Comparison of ENCODE assay signal across 31 cellular contexts in genomic region chr6:138891255-138891986, GRCh38.
DNase-seq lines count a peak whose midpoint lies in the region; ATAC-seq, FAIRE-seq and TF ChIP-seq lines count a peak whose summit lies in the region.
"Had no signal": no experiment of that assay in that cellular context is flagged by ENCODE, and none has a peak within 500 bp of the region (broad histone marks: within the 10 kb centered on the region; RNA-seq: fewer than 3 reads in every experiment).

No MANE protein-coding gene starts in this region.

- no peak overlapping the region for H2BK12ac ChIP-seq in mesenchymal stem cell (ENCODE audit: low read length in 2 of 2)

- TF ChIP-seq CTCF in astrocyte (IDR thresholded peaks at IDR 0.05; ENCODE audit: insufficient read depth, low read depth, low read length), result no peak
- TF ChIP-seq CTCF in suprapubic skin (IDR thresholded peaks at IDR 0.05), result no peak

- H3K4me2 ChIP-seq in astrocyte (ENCODE audit: low read length), result peak overlapping the region; percentile 38
- no peak overlapping the region for H3K4me2 ChIP-seq in mesenchymal stem cell (ENCODE audit: low read length, poor library complexity, severe bottlenecking)
- H3K4me2 ChIP-seq: KMS-11 had no signal

- H2AK5ac ChIP-seq in mesenchymal stem cell (ENCODE audit: low read length, severe bottlenecking), result no peak overlapping the region

- no peak overlapping the region for H3K23ac ChIP-seq in mesenchymal stem cell (ENCODE audit: low read length in 2 of 2)

- no peak for FAIRE-seq in astrocyte (lab: Jason Lieb, UNC)
- FAIRE-seq: pancreas had no signal

- H3K36me3 ChIP-seq in HUES64 (ENCODE audit: insufficient read depth, low read length), result no peaks in the 10 kb centered on the region
- no peaks in the 10 kb centered on the region for H3K36me3 ChIP-seq in astrocyte (ENCODE audit: insufficient read depth, low read length)
- H3K36me3 ChIP-seq in mesenchymal stem cell (ENCODE audit: control insufficient read depth in 1 of 2, insufficient read depth in 2 of 2, low read depth in 1 of 2, low read length in 2 of 2), result no peaks in the 10 kb centered on the region
- no peaks in the 10 kb centered on the region for H3K36me3 ChIP-seq in suprapubic skin
- H3K36me3 ChIP-seq: pancreas, thoracic aorta had no signal

- no peak overlapping the region for H3K18ac ChIP-seq in mesenchymal stem cell (ENCODE audit: low read depth in 1 of 2, low read length in 2 of 2)

- no peak overlapping the region for H3K4ac ChIP-seq in mesenchymal stem cell (ENCODE audit: low read depth in 1 of 2, low read length in 2 of 2)

- no peak overlapping the region for H2BK15ac ChIP-seq in mesenchymal stem cell (ENCODE audit: low read depth, poor library complexity, severe bottlenecking)

- DNase-seq in ELR (ENCODE audit: low read depth) (peak; percentile 46), astrocyte (ENCODE audit: low read depth) (peak; percentile 4), mesenchymal stem cell (peak; percentile 24), NOMO-1 treated with dmso at 0.1 percent for 144 hours (lab: John Stamatoyannopoulos, UW; ENCODE audit: unreplicated experiment) (no peak), suprapubic skin (ENCODE audit: low spot score in 2 of 2) (no peak)
- DNase-seq: activated CD4-positive, alpha-beta T cell treated with anti-CD3 and anti-CD28 coated beads, Interleukin-2, amount 50 U/mL, for 48 hours; activated effector memory CD4-positive, alpha-beta T cell treated with anti-CD3 and anti-CD28 coated beads, Interleukin-2, amount 50 U/mL, for 16 hours; activated naive CD8-positive, alpha-beta T cell treated with anti-CD3 and anti-CD28 coated beads for 36 hours; aorta; CD4-positive, alpha-beta memory T cell; EL; foreskin melanocyte; left colon; NCI-H1436; NCI-H2081 treated with DMSO at 0.1 percent for 48 hours; NCI-H226; NCI-H748 treated with DMSO at 0.1 percent for 48 hours; pancreas; right cardiac atrium; stimulated activated CD4-positive, alpha-beta T cell treated with anti-CD3 and anti-CD28 coated beads, Interleukin-4, amount 100 ng/mL, for 24 hours; stimulated activated naive CD8-positive, alpha-beta T cell treated with anti-CD3 and anti-CD28 coated beads, Interleukin-15, Interleukin-2, amounts not matched to agents 100 U/mL and 50 U/mL, for 24 hours had no signal

- no peaks in the 10 kb centered on the region for H3K27me3 Mint-ChIP-seq in astrocyte (ENCODE audit: low read depth, unreplicated experiment)
- H3K27me3 Mint-ChIP-seq: activated naive CD8-positive, alpha-beta T cell treated with anti-CD3 and anti-CD28 coated beads for 36 hours; CD4-positive, alpha-beta memory T cell had no signal

- no peak for TF ChIP-seq POLR2A in suprapubic skin (IDR thresholded peaks at IDR 0.05)

- no peak overlapping the region for H3K14ac ChIP-seq in mesenchymal stem cell (ENCODE audit: low read length in 2 of 2)

- H3K9me3 ChIP-seq in HUES64 (ENCODE audit: insufficient read depth, low read depth, low read length), result no peaks in the 10 kb centered on the region
- no peaks in the 10 kb centered on the region for H3K9me3 ChIP-seq in astrocyte (ENCODE audit: insufficient read depth, low read depth, low read length)
- no peaks in the 10 kb centered on the region for H3K9me3 ChIP-seq in mesenchymal stem cell (ENCODE audit: control insufficient read depth, low read length)
- H3K9me3 ChIP-seq in suprapubic skin, result no peaks in the 10 kb centered on the region
- H3K9me3 ChIP-seq: pancreas, thoracic aorta had no signal

- ATAC-seq in GM21619 (IDR thresholded peaks at IDR 0.05; ENCODE audit: unreplicated experiment) (no peak), HG03196 (IDR thresholded peaks at IDR 0.05; ENCODE audit: unreplicated experiment) (no peak)
- ATAC-seq: activated CD4-positive, CD25-positive, alpha-beta regulatory T cell treated with anti-CD3 and anti-CD28 coated beads, Interleukin-2, amount 50 U/mL, for 24 hours; HCT116; left colon; pancreas; right cardiac atrium; stimulated activated naive CD8-positive, alpha-beta T cell treated with anti-CD3 and anti-CD28 coated beads, Interleukin-15, Interleukin-2, amounts not matched to agents 100 U/mL and 50 U/mL, for 24 hours had no signal

- no peak overlapping the region for H4K91ac ChIP-seq in mesenchymal stem cell (ENCODE audit: low read length)

- H3K4me3 Mint-ChIP-seq in astrocyte (ENCODE audit: unreplicated experiment), result no peak overlapping the region
- H3K4me3 Mint-ChIP-seq: activated naive CD8-positive, alpha-beta T cell treated with anti-CD3 and anti-CD28 coated beads for 36 hours; CD4-positive, alpha-beta memory T cell; neural crest cell had no signal

- H2BK120ac ChIP-seq in mesenchymal stem cell (ENCODE audit: low read depth, low read length), result no peak overlapping the region

- no peak overlapping the region for H2BK5ac ChIP-seq in mesenchymal stem cell (ENCODE audit: low read depth, low read length, poor library complexity, severe bottlenecking)

- no peaks in the 10 kb centered on the region for H3K79me1 ChIP-seq in mesenchymal stem cell (replicated peaks; ENCODE audit: low read length, poor library complexity, severe bottlenecking)

- WGBS in HUES64, result 74% methylated on average over 2 of the region's 3 CpGs
- 80% methylated on average over 2 of the region's 3 CpGs for WGBS in mesenchymal stem cell
- 92% methylated on average over 3 of the region's 3 CpGs for WGBS in suprapubic skin

- H3K79me2 ChIP-seq in astrocyte (ENCODE audit: insufficient read depth, low read length), result no peaks in the 10 kb centered on the region

- H3K4me1 ChIP-seq in HUES64 (ENCODE audit: insufficient read depth, low read length), result peaks cover 8% of the 10 kb centered on the region
- H3K4me1 ChIP-seq in astrocyte (ENCODE audit: insufficient read depth, low read length), result no peaks in the 10 kb centered on the region
- no peaks in the 10 kb centered on the region for H3K4me1 ChIP-seq in mesenchymal stem cell (ENCODE audit: control insufficient read depth, insufficient read depth, low read depth, low read length)
- peaks cover 6% of the 10 kb centered on the region for H3K4me1 ChIP-seq in suprapubic skin
- H3K4me1 ChIP-seq: pancreas had no signal

- no peaks in the 10 kb centered on the region for H3K4me1 Mint-ChIP-seq in astrocyte (ENCODE audit: low read depth, unreplicated experiment)
- H3K4me1 Mint-ChIP-seq: activated naive CD8-positive, alpha-beta T cell treated with anti-CD3 and anti-CD28 coated beads for 36 hours; CD4-positive, alpha-beta memory T cell; neural crest cell had no signal

- peaks cover 1% of the 10 kb centered on the region for H3K36me3 Mint-ChIP-seq in astrocyte (ENCODE audit: low read depth, unreplicated experiment)
- H3K36me3 Mint-ChIP-seq: CD4-positive, alpha-beta memory T cell had no signal

- H4K20me1 ChIP-seq in astrocyte (ENCODE audit: insufficient read depth, low read length), result no peaks in the 10 kb centered on the region

- no peaks in the 10 kb centered on the region for H3K27me3 ChIP-seq in HUES64 (ENCODE audit: insufficient read depth, low read length)
- H3K27me3 ChIP-seq in astrocyte (ENCODE audit: insufficient read depth, low read length), result no peaks in the 10 kb centered on the region
- no peaks in the 10 kb centered on the region for H3K27me3 ChIP-seq in mesenchymal stem cell (ENCODE audit: control insufficient read depth in 1 of 2, insufficient read depth in 1 of 2, low read length in 2 of 2)
- no peaks in the 10 kb centered on the region for H3K27me3 ChIP-seq in suprapubic skin
- H3K27me3 ChIP-seq: pancreas had no signal

- no peaks in the 10 kb centered on the region for H3K9me3 Mint-ChIP-seq in astrocyte (ENCODE audit: unreplicated experiment)
- H3K9me3 Mint-ChIP-seq: activated naive CD8-positive, alpha-beta T cell treated with anti-CD3 and anti-CD28 coated beads for 36 hours had no signal

- H3K27ac Mint-ChIP-seq in astrocyte (ENCODE audit: unreplicated experiment), result no peak overlapping the region
- H3K27ac Mint-ChIP-seq: activated naive CD8-positive, alpha-beta T cell treated with anti-CD3 and anti-CD28 coated beads for 36 hours; CD4-positive, alpha-beta memory T cell had no signal

- H4K8ac ChIP-seq in mesenchymal stem cell (ENCODE audit: low read length), result no peak overlapping the region

- H3K9ac ChIP-seq in HUES64 (ENCODE audit: low read depth, low read length) (no peak overlapping the region), astrocyte (ENCODE audit: low read length) (no peak overlapping the region), mesenchymal stem cell (ENCODE audit: low read length) (no peak overlapping the region)
- H3K9ac ChIP-seq: KMS-11 had no signal

- 0 out of 2 replicates have a peak overlapping the region, but pooled peaks have one; percentile 1 for H3K27ac ChIP-seq in HUES64 (ENCODE audit: low read depth, low read length)
- H3K27ac ChIP-seq in astrocyte (ENCODE audit: low read depth, low read length), result no peak overlapping the region
- H3K27ac ChIP-seq in mesenchymal stem cell (ENCODE audit: low read length, poor library complexity, severe bottlenecking), result no peak overlapping the region
- H3K27ac ChIP-seq in suprapubic skin, result no peak overlapping the region
- H3K27ac ChIP-seq: epithelial cell of prostate, KMS-11, pancreas, SK-N-MC, thoracic aorta had no signal

- TF ChIP-seq EP300 in suprapubic skin (IDR thresholded peaks at IDR 0.05), result no peak

- no peak overlapping the region for H2AFZ ChIP-seq in astrocyte (ENCODE audit: low read depth, low read length)
- H2AFZ ChIP-seq in mesenchymal stem cell (ENCODE audit: low read depth, low read length), result no peak overlapping the region

- no peak overlapping the region for H3K4me3 ChIP-seq in HUES64 (ENCODE audit: low read length)
- H3K4me3 ChIP-seq in astrocyte (ENCODE audit: insufficient read depth, low read depth, low read length), result no peak overlapping the region
- H3K4me3 ChIP-seq in mesenchymal stem cell (ENCODE audit: insufficient read depth in 1 of 2, low read depth in 1 of 2, low read length in 2 of 2), result no peak overlapping the region
- no peak overlapping the region for H3K4me3 ChIP-seq in suprapubic skin
- H3K4me3 ChIP-seq: pancreas, SK-N-MC, thoracic aorta had no signal

Comparison
In these comparisons a context has a peak if more than half of its experiments do, and no peak if none do; other contexts are left out.
1. DNase-seq: peak in ELR (single experiment), astrocyte (single experiment) and mesenchymal stem cell (single experiment); none in NOMO-1 treated with dmso at 0.1 percent for 144 hours (single experiment) and suprapubic skin (0 of 2).